In the genomic region with DNA sequence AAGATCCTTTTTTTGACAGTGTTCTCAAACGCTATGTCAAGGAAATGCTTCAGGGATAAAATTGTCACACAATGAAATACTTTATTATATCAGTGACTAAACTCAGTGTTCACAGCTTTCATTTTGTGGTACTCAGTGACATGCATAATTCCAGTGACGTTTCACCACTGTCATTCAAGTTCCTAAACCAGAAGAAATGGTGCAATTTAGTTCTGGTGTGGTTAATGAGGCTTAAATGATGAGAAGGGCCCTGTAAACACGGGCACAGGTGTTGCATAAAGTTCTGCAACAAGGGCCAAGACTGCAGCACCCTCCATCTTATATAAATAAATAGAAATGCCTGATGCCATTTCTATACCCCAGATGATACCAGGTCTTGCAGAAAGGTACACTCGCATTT, we compare ENCODE assay signal across 13 cellular contexts.
DNase-seq lines count a peak whose midpoint lies in the region; FAIRE-seq and TF ChIP-seq lines count a peak whose summit lies in the region.
"Had no signal": no experiment of that assay in that cellular context is flagged by ENCODE, and none has a peak within 500 bp of the region (broad histone marks: within the 10 kb centered on the region; RNA-seq: fewer than 3 reads in every experiment).

No MANE protein-coding gene starts in this region.

- H3K27ac ChIP-seq in keratinocyte (ENCODE audit: control insufficient read depth, insufficient read depth, low read length), result no peak overlapping the region
- no peak overlapping the region for H3K27ac ChIP-seq in stomach
- H3K27ac ChIP-seq: BLaER1 treated with 17β-estradiol and CSF1 and Interleukin-3, amounts not matched to agents 10 nM and 100 nM; GM23248; HL-60 had no signal

- no peaks in the 10 kb centered on the region for H3K9me1 ChIP-seq in keratinocyte (ENCODE audit: control insufficient read depth, extremely low read depth, insufficient read depth, low read length)

- dilution Hi-C loops in keratinocyte (cut with MboI; ENCODE audit: extremely low pct_ligation_motif_present, low sequenced_read_pairs), result no loop called here

- H3K27me3 ChIP-seq in keratinocyte (ENCODE audit: control insufficient read depth, extremely low read depth, insufficient read depth, low read length) (no peaks in the 10 kb centered on the region), stomach (no peaks in the 10 kb centered on the region)
- H3K27me3 ChIP-seq: BLaER1 treated with 17β-estradiol and CSF1 and Interleukin-3, amounts not matched to agents 10 nM and 100 nM had no signal

- TF ChIP-seq CTCF in keratinocyte (optimal IDR thresholded peaks at IDR 0.05 in 1 of 3, IDR thresholded peaks at IDR 0.05 in 1 of 3, conservative IDR thresholded peaks at IDR 0.05 in 1 of 3; ENCODE audit: extremely low read depth in 1 of 3, insufficient read depth in 2 of 3, low read length in 3 of 3), result no peak
- TF ChIP-seq CTCF in stomach (IDR thresholded peaks at IDR 0.05), result no peak

- no peak overlapping the region for H3K9ac ChIP-seq in keratinocyte (ENCODE audit: control insufficient read depth, extremely low read depth, insufficient read depth, low read length)
- H3K9ac ChIP-seq: BLaER1 treated with 17β-estradiol and CSF1 and Interleukin-3, amounts not matched to agents 10 nM and 100 nM; GM23248 had no signal

- H3K79me2 ChIP-seq in keratinocyte (ENCODE audit: control insufficient read depth, insufficient read depth, low read length), result no peaks in the 10 kb centered on the region

- in situ Hi-C loops in Caki2 (cut with HindIII; ENCODE audit: low pct_unique_long_range_greater_than_20kb, low sequenced_read_pairs), result no loop called here

- H3K4me3 ChIP-seq in keratinocyte (ENCODE audit: control insufficient read depth in 2 of 3, extremely low read depth in 1 of 3, insufficient read depth in 2 of 3, low read depth in 1 of 3, low read length in 3 of 3) (no peak overlapping the region), stomach (no peak overlapping the region)
- H3K4me3 ChIP-seq: BLaER1 treated with 17β-estradiol and CSF1 and Interleukin-3, amounts not matched to agents 10 nM and 100 nM; GM12878; GM23248 had no signal

- H4K20me1 ChIP-seq in keratinocyte (ENCODE audit: control insufficient read depth, extremely low read depth, insufficient read depth, low read length), result no peaks in the 10 kb centered on the region
- H4K20me1 ChIP-seq: BLaER1 treated with 17β-estradiol and CSF1 and Interleukin-3, amounts not matched to agents 10 nM and 100 nM had no signal

- H2AFZ ChIP-seq in keratinocyte (ENCODE audit: control insufficient read depth, low read length), result no peak overlapping the region
- H2AFZ ChIP-seq: GM23248 had no signal

- H3K4me1 ChIP-seq in keratinocyte (ENCODE audit: control insufficient read depth, extremely low read depth, insufficient read depth, low read length) (no peaks in the 10 kb centered on the region), stomach (no peaks in the 10 kb centered on the region)

- H3K36me3 ChIP-seq in keratinocyte (ENCODE audit: control insufficient read depth in 2 of 2, extremely low read depth in 1 of 2, insufficient read depth in 2 of 2, low read length in 2 of 2) (no peaks in the 10 kb centered on the region), stomach (no peaks in the 10 kb centered on the region)
- H3K36me3 ChIP-seq: BLaER1 treated with 17β-estradiol and CSF1 and Interleukin-3, amounts not matched to agents 10 nM and 100 nM had no signal

- FAIRE-seq in keratinocyte (lab: Jason Lieb, UNC) (peak; percentile 23), urothelium cell line (lab: Jason Lieb, UNC) (no peak)

- no peaks in the 10 kb centered on the region for H3K9me3 ChIP-seq in keratinocyte (ENCODE audit: control insufficient read depth, low read depth, low read length)
- no peaks in the 10 kb centered on the region for H3K9me3 ChIP-seq in stomach
- H3K9me3 ChIP-seq: BLaER1 treated with 17β-estradiol and CSF1 and Interleukin-3, amounts not matched to agents 10 nM and 100 nM had no signal

- 52 to 67% (median 62%) methylated on average over 4 of the region's 4 CpGs for WGBS in stomach, 5 donors

- H3K4me2 ChIP-seq in keratinocyte (ENCODE audit: control insufficient read depth, extremely low read depth, insufficient read depth, low read depth, low read length), result no peak overlapping the region
- H3K4me2 ChIP-seq: BLaER1 treated with 17β-estradiol and CSF1 and Interleukin-3, amounts not matched to agents 10 nM and 100 nM had no signal

- TF ChIP-seq EP300 in stomach (IDR thresholded peaks at IDR 0.05), result no peak

- intact Hi-C loops in stomach (cut with DNase I; ENCODE audit: low total_unique reads), result loop anchor here (10.0 kb wide), 1 partner anchor 1777 kb away; no protein-coding TSS in a partner anchor

- DNase-seq in NCI-H2171 treated with DMSO at 0.1 percent for 48 hours (lab: John Stamatoyannopoulos, UW) (peak; percentile 0), NCI-H2171 (lab: John Stamatoyannopoulos, UW) (no peak), Caki2 (ENCODE audit: low read depth) (peak; percentile 40), keratinocyte (ENCODE audit: low read depth, low spot score) (no peak), renal cortical epithelial cell (ENCODE audit: low read depth) (peak; percentile 2), stomach (no peak), urothelium cell line (ENCODE audit: low spot score) (no peak)
- DNase-seq: 8988T, DMS 273 treated with DMSO at 0.1 percent for 48 hours had no signal

- TF ChIP-seq POLR2A in stomach (IDR thresholded peaks at IDR 0.05), result no peak

Comparison
In these comparisons a context has a peak if more than half of its experiments do, and no peak if none do; other contexts are left out.
1. DNase-seq: peak in NCI-H2171 treated with DMSO at 0.1 percent for 48 hours (single experiment), Caki2 (single experiment) and renal cortical epithelial cell (single experiment); none in NCI-H2171 (single experiment), keratinocyte (single experiment), stomach (single experiment) and urothelium cell line (single experiment).